Comparison of ENCODE assay signal across 8 cellular contexts in genomic region chr11:63613517-63614135, GRCh38. TPM values are rescaled to one million over a fixed set of nuclear protein-coding genes. Genes with fewer than 3 reads are reported as not detected.
DNase-seq lines count a peak whose midpoint lies in the region; ATAC-seq and TF ChIP-seq lines count a peak whose summit lies in the region.

No MANE protein-coding gene starts in this region.

- no peaks in the 10 kb centered on the region for H3K36me3 Mint-ChIP-seq in activated naive CD4-positive, alpha-beta T cell treated with anti-CD3 and anti-CD28 coated beads, Interleukin-2, amount 50 U/mL, for 24 hours

- peaks cover 32% of the 10 kb centered on the region for H3K4me1 ChIP-seq in vagina

- peaks cover 14% of the 10 kb centered on the region for H3K4me1 Mint-ChIP-seq in activated naive CD4-positive, alpha-beta T cell treated with anti-CD3 and anti-CD28 coated beads, Interleukin-2, amount 50 U/mL, for 24 hours

- intact Hi-C loops in head of caudate nucleus (cut with DNase I), result no loop called here
- intact Hi-C loops in vagina (cut with DNase I), result loop anchor here (10.0 kb wide), 1 partner anchor 1301 kb away; the partner anchor contains the start of gene ATG2A

- ATAC-seq in GM19395 (IDR thresholded peaks at IDR 0.05; ENCODE audit: unreplicated experiment), result peak; percentile 54
- ATAC-seq in HG03439 (IDR thresholded peaks at IDR 0.05; ENCODE audit: unreplicated experiment), result no peak
- ATAC-seq in GM18502 (IDR thresholded peaks at IDR 0.05; ENCODE audit: poor library complexity, unreplicated experiment), result no peak

- peak overlapping the region; percentile 69 for H3K4me3 ChIP-seq in vagina

- H3K9me3 Mint-ChIP-seq in activated naive CD4-positive, alpha-beta T cell treated with anti-CD3 and anti-CD28 coated beads, Interleukin-2, amount 50 U/mL, for 24 hours, result no peaks in the 10 kb centered on the region

- H3K9me3 ChIP-seq in vagina, result no peaks in the 10 kb centered on the region

- H3K27ac Mint-ChIP-seq in activated naive CD4-positive, alpha-beta T cell treated with anti-CD3 and anti-CD28 coated beads, Interleukin-2, amount 50 U/mL, for 24 hours, result no peak overlapping the region

- DNase-seq in NCI-H2227 (lab: John Stamatoyannopoulos, UW; ENCODE audit: unreplicated experiment), result peak; percentile 44
- DNase-seq in head of caudate nucleus, result peak; percentile 63 to 95 (median 85)
- peak in 51 of 56 donors; percentile 46 to 85 (median 76) for DNase-seq in nucleus accumbens (lab: John Stamatoyannopoulos, UW)
- no peak for DNase-seq in vagina (ENCODE audit: extremely low spot score in 2 of 2)

- no peak for TF ChIP-seq CTCF in vagina (IDR thresholded peaks at IDR 0.05)

- H3K4me3 Mint-ChIP-seq in activated naive CD4-positive, alpha-beta T cell treated with anti-CD3 and anti-CD28 coated beads, Interleukin-2, amount 50 U/mL, for 24 hours, result peak overlapping the region; percentile 78

- H3K36me3 ChIP-seq in vagina, result no peaks in the 10 kb centered on the region

- no peaks in the 10 kb centered on the region for H3K27me3 ChIP-seq in vagina

- H3K27me3 Mint-ChIP-seq in activated naive CD4-positive, alpha-beta T cell treated with anti-CD3 and anti-CD28 coated beads, Interleukin-2, amount 50 U/mL, for 24 hours, result no peaks in the 10 kb centered on the region

- TF ChIP-seq POLR2A in vagina (IDR thresholded peaks at IDR 0.05), result no peak

- peak overlapping the region; percentile 67 for H3K27ac ChIP-seq in vagina

RNA-seq across cellular contexts. Expression of gene PLAAT3, which starts 0.6 kb away (rescaled TPM):
- 17.2 TPM for total RNA-seq in vagina

RNA-seq across cellular contexts. Expression of gene PLAAT2, which starts 50.4 kb away (rescaled TPM):
- not detected for total RNA-seq in vagina

RNA-seq across cellular contexts. Expression of gene ATL3, which starts 57.5 kb away (rescaled TPM):
- total RNA-seq in vagina, result 72.2 TPM

Comparison
In these comparisons a context has a peak if more than half of its experiments do, and no peak if none do; other contexts are left out.
1. DNase-seq: peak in NCI-H2227 (single experiment), head of caudate nucleus (42 of 42) and nucleus accumbens (51 of 56); none in vagina (0 of 2).